In the genomic region with DNA sequence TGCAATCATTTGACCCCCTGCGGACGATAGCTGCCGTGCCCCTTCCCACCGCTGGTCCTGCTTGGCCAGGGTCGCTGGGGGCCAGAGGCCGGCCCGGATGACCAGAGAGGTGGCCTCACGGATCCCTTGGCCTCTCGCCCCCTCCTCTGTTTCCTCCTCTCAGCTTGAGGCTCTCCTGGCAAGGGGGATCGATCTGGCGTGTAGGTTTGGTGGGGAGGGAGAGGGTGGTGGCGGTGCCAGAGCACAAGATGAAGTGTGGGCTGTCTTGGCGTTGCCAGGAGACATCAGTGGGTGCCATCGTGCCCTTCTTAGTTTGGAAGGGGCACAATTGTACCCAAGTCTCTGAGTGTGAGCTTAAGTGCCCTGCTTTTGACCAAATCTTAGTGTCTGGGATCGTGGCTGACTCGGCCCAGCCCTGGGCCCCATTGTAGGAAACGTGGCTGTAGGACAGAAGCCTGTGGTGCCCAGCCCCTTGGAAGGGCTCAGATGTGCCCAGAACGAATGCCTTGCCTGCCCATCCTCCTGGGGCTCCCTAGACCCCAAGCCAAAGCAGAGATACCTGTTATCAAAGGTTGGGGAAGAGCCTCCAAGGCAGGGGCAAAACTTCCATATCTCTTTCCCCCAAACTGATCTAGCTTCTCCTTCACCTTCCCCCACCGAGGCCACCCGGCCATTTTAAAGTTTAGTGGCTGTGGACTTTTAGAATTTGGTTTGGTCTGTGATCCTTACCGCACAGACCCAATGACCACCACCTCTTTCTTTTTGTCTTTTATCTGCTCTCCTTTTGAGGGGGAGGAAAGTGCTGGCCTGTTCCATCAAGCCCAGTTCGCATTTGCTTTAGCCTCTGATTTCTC, we compare ENCODE assay signal across 12 cellular contexts. TPM values are rescaled to one million over a fixed set of nuclear protein-coding genes. Genes with fewer than 3 reads are reported as not detected.
DNase-seq lines count a peak whose midpoint lies in the region; ATAC-seq, FAIRE-seq and TF ChIP-seq lines count a peak whose summit lies in the region.
"Had no signal": no experiment of that assay in that cellular context is flagged by ENCODE, and none has a peak within 500 bp of the region (broad histone marks: within the 10 kb centered on the region; RNA-seq: fewer than 3 reads in every experiment).

No MANE protein-coding gene starts in this region.

- H3K9me3 Mint-ChIP-seq in osteocyte (ENCODE audit: unreplicated experiment) (no peaks in the 10 kb centered on the region), natural killer cell (peaks cover 0 to 4% of the 10 kb centered on the region in 2 donors)

- TF ChIP-seq CTCF in A549 (IDR thresholded peaks at IDR 0.05): no peak
- no peak for TF ChIP-seq CTCF in Peyer's patch (IDR thresholded peaks at IDR 0.05)
- no peak for TF ChIP-seq CTCF in fibroblast of the aortic adventitia (IDR thresholded peaks at IDR 0.05; ENCODE audit: insufficient read depth, low read length)
- no peak for TF ChIP-seq CTCF in osteocyte (IDR thresholded peaks at IDR 0.05)
- no peak for TF ChIP-seq CTCF in natural killer cell (IDR thresholded peaks at IDR 0.05)

- no peak for TF ChIP-seq EP300 in A549 (IDR thresholded peaks at IDR 0.05)

- DNase-seq in A549 (ENCODE audit: low read depth in 1 of 2, low spot score in 1 of 2): no peak
- peak in 1 of 3 donors; percentile 40 for DNase-seq in Peyer's patch
- DNase-seq in fibroblast of the aortic adventitia (ENCODE audit: low read depth): no peak
- peak; percentile 84 for DNase-seq in osteocyte (ENCODE audit: extremely low spot score, unreplicated experiment)
- DNase-seq in natural killer cell: no peak
- DNase-seq: NCI-H187 treated with DMSO at 0.1 percent for 48 hours, SW 1271 had no signal

- no peaks in the 10 kb centered on the region for H3K36me3 ChIP-seq in Peyer's patch
- H3K36me3 ChIP-seq: BLaER1 treated with 17β-estradiol and CSF1 and Interleukin-3, amounts not matched to agents 10 nM and 100 nM had no signal

- 73% methylated on average over 22 of the region's 22 CpGs for WGBS in A549 (ENCODE audit: missing lambda C conversion rate)

- peak overlapping the region; percentile 81 for H3K4me2 ChIP-seq in A549

- peak in 1 of 2 experiments; percentile 4; a peak in 3 of 6 replicates for ATAC-seq in A549
- no peak for ATAC-seq in natural killer cell
- ATAC-seq in GM18511 (IDR thresholded peaks at IDR 0.05; ENCODE audit: unreplicated experiment): no peak
- no peak for ATAC-seq in HG03175 (IDR thresholded peaks at IDR 0.05; ENCODE audit: unreplicated experiment)
- ATAC-seq in HG02840 (IDR thresholded peaks at IDR 0.05; ENCODE audit: low FRiP score, unreplicated experiment): no peak

- no peak for FAIRE-seq in A549 (lab: Jason Lieb, UNC)

- H3K36me3 Mint-ChIP-seq in osteocyte (ENCODE audit: unreplicated experiment): peaks cover 55% of the 10 kb centered on the region
- peaks cover 7% of the 10 kb centered on the region for H3K36me3 Mint-ChIP-seq in natural killer cell

- H3K27me3 Mint-ChIP-seq in osteocyte (ENCODE audit: unreplicated experiment): no peaks in the 10 kb centered on the region
- H3K27me3 Mint-ChIP-seq in natural killer cell (ENCODE audit: low read depth in 2 of 2): peaks cover 94 to 95% of the 10 kb centered on the region in 2 donors
- H3K27me3 Mint-ChIP-seq: activated naive CD4-positive, alpha-beta T cell treated with anti-CD3 and anti-CD28 coated beads, Interleukin-2, amount 10 ng/mL, durations not matched to agents 7 days and 5 days had no signal

- TF ChIP-seq POLR2A in A549 (IDR thresholded peaks at IDR 0.05; ENCODE audit: low read length) (no peak), Peyer's patch (IDR thresholded peaks at IDR 0.05) (no peak)

- peak overlapping the region; percentile 99 for H3K4me3 Mint-ChIP-seq in osteocyte (ENCODE audit: unreplicated experiment)
- no peak overlapping the region for H3K4me3 Mint-ChIP-seq in natural killer cell
- H3K4me3 Mint-ChIP-seq: activated naive CD4-positive, alpha-beta T cell treated with anti-CD3 and anti-CD28 coated beads, Interleukin-2, amount 10 ng/mL, durations not matched to agents 7 days and 5 days had no signal

- H3K27me3 ChIP-seq in Peyer's patch: no peaks in the 10 kb centered on the region

- H3K4me3 ChIP-seq in A549: no peak overlapping the region
- peak overlapping the region in 2 of 4 donors; percentile 47 to 85 for H3K4me3 ChIP-seq in Peyer's patch
- peak overlapping the region; percentile 67 for H3K4me3 ChIP-seq in fibroblast of the aortic adventitia (ENCODE audit: low read depth, low read length)

- H3K4me1 Mint-ChIP-seq in osteocyte (ENCODE audit: unreplicated experiment) (peaks cover 82% of the 10 kb centered on the region), natural killer cell (peaks cover 7 to 9% of the 10 kb centered on the region in 2 donors)

- H3K27ac ChIP-seq in A549 (peak overlapping the region in 1 of 2 experiments; percentile 76; a peak in 3 of 6 replicates), Peyer's patch (peak overlapping the region; percentile 62 to 95 (median 78))
- H3K27ac ChIP-seq: BLaER1 treated with 17β-estradiol and CSF1 and Interleukin-3, amounts not matched to agents 10 nM and 100 nM had no signal

- POLR2A ChIA-PET in A549 (lab: Yijun Ruan, JAX): interaction anchor here (1.1 to 1.2 kb wide), 3 partner anchors 14 to 1085 kb away, joined by 3 read pairs; a partner anchor contains a TSS

- H3K4me1 ChIP-seq in A549 (peaks cover 14% of the 10 kb centered on the region; the same call in 2 of the 3 replicates), Peyer's patch (peaks cover 0 to 40% (median 0%) of the 10 kb centered on the region in 4 donors)

- TF ChIP-seq RAD21 in A549 (conservative IDR thresholded peaks at IDR 0.05 in 1 of 2, IDR thresholded peaks at IDR 0.05 in 1 of 2): no peak

- intact Hi-C loops in natural killer cell (cut with micrococcal nuclease): loop anchor here (1.0 kb wide), 1 partner anchor 1086 kb away; no protein-coding TSS in a partner anchor

- CTCF ChIA-PET in A549 (lab: Yijun Ruan, JAX): interaction anchor here (0.6 to 13.3 kb wide), 14 partner anchors 9 to 1655 kb away, joined by 3 to 280 read pairs (median 4); a partner anchor contains a TSS

- H3K9me3 ChIP-seq in A549 (no peaks in the 10 kb centered on the region), Peyer's patch (no peaks in the 10 kb centered on the region)

- H3K27ac Mint-ChIP-seq in osteocyte (ENCODE audit: unreplicated experiment) (peak overlapping the region; percentile 96), natural killer cell (no peak overlapping the region)

TF ChIP-seq in A549, 52 proteins besides CTCF, POLR2A, EP300 and RAD21:
- TF ChIP-seq RFX5 (IDR thresholded peaks at IDR 0.05) (no peak), CBX2 (IDR thresholded peaks at IDR 0.05; ENCODE audit: borderline replicate concordance, low read depth) (no peak)

RNA-seq across cellular contexts. Expression of a gene that starts 14.4 kb away (rescaled TPM):
- 11.8 and 14.4 TPM in 2 replicates for polyA plus RNA-seq in A549 (2011; rRNA removed)
- polyA plus RNA-seq in A549 (2012; cell fraction: cytosol; rRNA removed): 14.2 and 17.8 TPM in 2 replicates
- 10.9 and 18.7 TPM in 2 replicates for polyA plus RNA-seq in A549 (2012; cell fraction: nucleus; rRNA removed)
- polyA plus RNA-seq in A549 (2017; fragmentation: RNase III; extraction: RNeasy Plus Mini Kit Qiagen cat#74134 plus additional on column Dnase treatment): 14.4 to 15.7 TPM (median 15.3 TPM) in 3 replicates
- 5.7 and 14.9 TPM in 2 replicates for polyA minus RNA-seq in A549 (2011; rRNA and poly(A)+ RNA removed)
- 10 to 100 TPM in 3 of 4 donors, 1 to 10 TPM in 1; 7.9 to 20.9 (median 15.3) TPM for total RNA-seq in Peyer's patch
- 15.5 and 20.2 TPM in 2 replicates for total RNA-seq in fibroblast of the aortic adventitia (ENCODE audit: low replicate concordance)
- 286 and 292 TPM in 2 replicates for total RNA-seq in osteocyte
- total RNA-seq in natural killer cell: not detected

Comparison
In these comparisons a context has a peak if more than half of its experiments do, and no peak if none do; other contexts are left out.
1. RNA of a gene that starts 14.4 kb away (total RNA-seq): 286 to 292 TPM in osteocyte; 15.5 to 20.2 TPM in fibroblast of the aortic adventitia, 7.9 to 20.9 TPM in Peyer's patch and not detected in natural killer cell; every median in the first group is over 10 times any median in the second.